ENCODE assay signal across 17 cellular contexts in genomic region chr21:44282370-44282769, GRCh38. TPM values are rescaled to one million over a fixed set of nuclear protein-coding genes. Genes with fewer than 3 reads are reported as not detected.
DNase-seq lines count a peak whose midpoint lies in the region; FAIRE-seq and TF ChIP-seq lines count a peak whose summit lies in the region.
"Had no signal": no experiment of that assay in that cellular context is flagged by ENCODE, and none has a peak within 500 bp of the region (broad histone marks: within the 10 kb centered on the region; RNA-seq: fewer than 3 reads in every experiment).

No MANE protein-coding gene starts in this region.

- TF ChIP-seq CTCF in OCI-LY3 (IDR thresholded peaks at IDR 0.05; ENCODE audit: low read depth, low read length) (no peak), kidney (IDR thresholded peaks at IDR 0.05; ENCODE audit: borderline replicate concordance, extremely low read depth, insufficient read depth) (no peak), spleen (IDR thresholded peaks at IDR 0.05 in 8 of 11, conservative IDR thresholded peaks at IDR 0.05 in 3 of 11) (no peak), OCI-LY7 (conservative IDR thresholded peaks at IDR 0.05; ENCODE audit: low read length) (no peak)

- H3K4me2 ChIP-seq in BLaER1 = peak overlapping the region; percentile 86
- H3K4me2 ChIP-seq in OCI-LY3 (ENCODE audit: low read length) = peak overlapping the region; percentile 56
- H3K4me2 ChIP-seq in OCI-LY7 (ENCODE audit: low read length) = no peak overlapping the region

- H3K4me3 ChIP-seq in BLaER1 = no peak overlapping the region
- no peak overlapping the region for H3K4me3 ChIP-seq in OCI-LY3 (ENCODE audit: low read length)
- no peak overlapping the region for H3K4me3 ChIP-seq in kidney (ENCODE audit: low read length in 2 of 2)
- H3K4me3 ChIP-seq in spleen = no peak overlapping the region
- H3K4me3 ChIP-seq in OCI-LY7 (ENCODE audit: low read depth, low read length, poor library complexity, severe bottlenecking) = no peak overlapping the region

- no peaks in the 10 kb centered on the region for H3K9me2 ChIP-seq in OCI-LY7 (ENCODE audit: insufficient read depth, low read length)

- no peak for TF ChIP-seq POLR2A in spleen (IDR thresholded peaks at IDR 0.05)

- DNase-seq in kidney (peak; percentile 26), spleen (peak; percentile 66), hepatic stellate cell (ENCODE audit: low spot score) (no peak), cerebellar nuclear complex (lab: John Stamatoyannopoulos, UW) (no peak), OCI-LY7 (ENCODE audit: low spot score) (no peak)
- DNase-seq: 8988T; AML-193; C1 segment of cervical spinal cord; CD4-positive, alpha-beta memory T cell; DMS79; GOT3; H9; IMR-90 had no signal

- H2AFZ ChIP-seq in OCI-LY3 (ENCODE audit: low read depth, low read length) (peak overlapping the region; percentile 54; the same call in 1 of the 2 replicates), OCI-LY7 (ENCODE audit: low read length) (no peak overlapping the region)

- H4K20me1 ChIP-seq in BLaER1 = no peaks in the 10 kb centered on the region
- H4K20me1 ChIP-seq in OCI-LY3 (ENCODE audit: insufficient read depth, low read length) = no peaks in the 10 kb centered on the region
- no peaks in the 10 kb centered on the region for H4K20me1 ChIP-seq in OCI-LY7 (ENCODE audit: insufficient read depth, low read length)

- H3K27me3 ChIP-seq in BLaER1 = no peaks in the 10 kb centered on the region
- H3K27me3 ChIP-seq in OCI-LY3 (ENCODE audit: low read depth, low read length) = no peaks in the 10 kb centered on the region
- peaks cover 0 to 29% (median 19%) of the 10 kb centered on the region in 7 donors for H3K27me3 ChIP-seq in spleen (replicated peaks in 1 of 7)

- H3K4me1 ChIP-seq in BLaER1 (peaks cover 83% of the 10 kb centered on the region), OCI-LY3 (ENCODE audit: low read length) (peaks cover 55% of the 10 kb centered on the region), kidney (ENCODE audit: control insufficient read depth in 1 of 2, insufficient read depth in 1 of 2, low read depth in 1 of 2, low read length in 2 of 2) (no peaks in the 10 kb centered on the region), spleen (peaks cover 0 to 9% (median 3%) of the 10 kb centered on the region in 6 donors), OCI-LY7 (ENCODE audit: insufficient read depth, low read length, poor library complexity, severe bottlenecking) (no peaks in the 10 kb centered on the region)

- POLR2A ChIA-PET in OCI-LY7 (lab: Charles Lee) = no interaction called here

- no TSS peak for BruUV-seq in OCI-LY7 (replicated peaks; lab: Mats Ljungman, UMichigan)

- CTCF ChIA-PET in OCI-LY7 (lab: Charles Lee; ENCODE audit: unreplicated experiment) = no interaction called here

- FAIRE-seq in kidney (lab: Jason Lieb, UNC) = no peak
- FAIRE-seq: GM12891 had no signal

- no peaks in the 10 kb centered on the region for H3K36me3 ChIP-seq in BLaER1
- H3K36me3 ChIP-seq in OCI-LY3 (replicated peaks; ENCODE audit: low read depth, low read length) = no peaks in the 10 kb centered on the region
- no peaks in the 10 kb centered on the region for H3K36me3 ChIP-seq in kidney (ENCODE audit: control insufficient read depth in 1 of 2, insufficient read depth in 2 of 2, low read length in 2 of 2)
- H3K36me3 ChIP-seq in spleen = no peaks in the 10 kb centered on the region
- no peaks in the 10 kb centered on the region for H3K36me3 ChIP-seq in OCI-LY7 (ENCODE audit: insufficient read depth, low read length)

- intact Hi-C loops in kidney (cut with DNase I) = no loop called here
- intact Hi-C loops in spleen (cut with DNase I; ENCODE audit: low total_unique reads) = no loop called here
- intact Hi-C loops in OCI-LY7 (cut with micrococcal nuclease; ENCODE audit: unreplicated experiment) = no loop called here

- H3K9me3 ChIP-seq in BLaER1 (no peaks in the 10 kb centered on the region), OCI-LY3 (ENCODE audit: insufficient read depth, low read length) (no peaks in the 10 kb centered on the region), kidney (ENCODE audit: control insufficient read depth in 1 of 2, low read length in 2 of 2) (no peaks in the 10 kb centered on the region), spleen (no peaks in the 10 kb centered on the region), OCI-LY7 (ENCODE audit: low read length) (no peaks in the 10 kb centered on the region)

- H3K9ac ChIP-seq in BLaER1 (no peak overlapping the region), OCI-LY3 (ENCODE audit: low read length) (no peak overlapping the region; the same call in 1 of the 2 replicates), kidney (ENCODE audit: low read length in 2 of 2) (no peak overlapping the region)

- H3K27ac ChIP-seq in BLaER1 (no peak overlapping the region; the same call in 1 of the 2 replicates), OCI-LY3 (ENCODE audit: low read length) (peak overlapping the region; percentile 28; the same call in 1 of the 2 replicates), kidney (ENCODE audit: low read depth in 2 of 2, low read length in 2 of 2) (no peak overlapping the region), spleen (no peak overlapping the region), OCI-LY7 (ENCODE audit: low read depth, low read length, poor library complexity, severe bottlenecking) (no peak overlapping the region)

- 74 to 93% (median 82%) methylated on average over 6 to 9 of the region's 9 CpGs for WGBS in spleen, 5 donors

- no peaks in the 10 kb centered on the region for H3K79me2 ChIP-seq in OCI-LY3 (ENCODE audit: low read length)
- H3K79me2 ChIP-seq in OCI-LY7 (ENCODE audit: insufficient read depth, low read depth, low read length) = no peaks in the 10 kb centered on the region

RNA-seq across cellular contexts. Expression of gene AIRE, which starts 3.3 kb away (rescaled TPM):
- total RNA-seq in kidney = 0.25 TPM
- 0.09 TPM for polyA plus RNA-seq in kidney (ENCODE audit: insufficient read depth, low read depth, low replicate concordance)
- total RNA-seq in spleen = under 1 TPM in 2 of 7 donors, not detected in 5; 0.10 to 0.16 TPM
- polyA plus RNA-seq in spleen = under 1 TPM in 2 of 3 donors, not detected in 1; 0.08 to 0.11 TPM
- not detected in 2 replicates for total RNA-seq in OCI-LY7 (2014; rRNA removed; shearing (Covaris generic))
- not detected in 2 replicates for total RNA-seq in OCI-LY7 (2022)
- total RNA-seq: CD4-positive, alpha-beta memory T cell; IMR-90 had no signal

RNA-seq across cellular contexts. Expression of gene PFKL, which starts 17.5 kb away (rescaled TPM):
- total RNA-seq in kidney = 197 TPM
- 155 TPM for polyA plus RNA-seq in kidney (ENCODE audit: insufficient read depth, low read depth, low replicate concordance)
- 100 to 1,000 TPM in 5 of 7 donors, 10 to 100 TPM in 2; 88.1 to 145 (median 126) TPM for total RNA-seq in spleen
- 100 to 1,000 TPM in 1 of 3 donors, 10 to 100 TPM in 2; 65.9 to 113 (median 84.4) TPM for polyA plus RNA-seq in spleen
- 102 and 111 TPM in 2 replicates for total RNA-seq in OCI-LY7 (2014; rRNA removed; shearing (Covaris generic))
- total RNA-seq in OCI-LY7 (2022) = 123 and 128 TPM in 2 replicates

RNA-seq across cellular contexts. Expression of gene DNMT3L, which starts 20.7 kb away (rescaled TPM):
- total RNA-seq in kidney (not detected), spleen (not detected), OCI-LY7 (2022) (not detected in 2 replicates)
- polyA plus RNA-seq in kidney (ENCODE audit: insufficient read depth, low read depth, low replicate concordance) (0.47 TPM), spleen (not detected)
- total RNA-seq in OCI-LY7 (2014; rRNA removed; shearing (Covaris generic)) = not detected in 2 replicates
- total RNA-seq: CD4-positive, alpha-beta memory T cell; IMR-90 had no signal
- polyA plus RNA-seq: CD4-positive, alpha-beta memory T cell; IMR-90 had no signal

RNA-seq across cellular contexts. Expression of gene ICOSLG, which starts 41.6 kb away (rescaled TPM):
- 10.2 TPM for total RNA-seq in kidney
- polyA plus RNA-seq in kidney (ENCODE audit: insufficient read depth, low read depth, low replicate concordance) = 3.0 TPM
- 10 to 100 TPM in 2 of 7 donors, 1 to 10 TPM in 5; 4.4 to 17.5 (median 8.5) TPM for total RNA-seq in spleen
- 1 to 10 TPM; 1.9 to 6.6 (median 3.7) TPM for polyA plus RNA-seq in spleen
- total RNA-seq in OCI-LY7 (2014; rRNA removed; shearing (Covaris generic)) = 4.1 and 5.2 TPM in 2 replicates
- total RNA-seq in OCI-LY7 (2022) = 8.3 and 8.6 TPM in 2 replicates
- total RNA-seq: G401 had no signal

RNA-seq across cellular contexts. Expression of gene CFAP410, which starts 56.8 kb away (rescaled TPM):
- total RNA-seq in kidney (23.3 TPM), spleen (10 to 100 TPM; 26.2 to 34.3 (median 32.3) TPM), OCI-LY7 (2022) (15.0 and 15.1 TPM in 2 replicates)
- polyA plus RNA-seq in kidney (ENCODE audit: insufficient read depth, low read depth, low replicate concordance) (45.3 TPM), spleen (10 to 100 TPM; 41.5 to 79.8 (median 70.9) TPM)
- 11.9 and 20.6 TPM in 2 replicates for total RNA-seq in OCI-LY7 (2014; rRNA removed; shearing (Covaris generic))

Comparison
In these comparisons a context has a peak if more than half of its experiments do, and no peak if none do; other contexts are left out.
1. DNase-seq: peak in kidney (single experiment) and spleen (single experiment); none in hepatic stellate cell (single experiment), cerebellar nuclear complex (0 of 2) and OCI-LY7 (single experiment).